ENCODE assay signal across 2 cellular contexts in the genomic region with DNA sequence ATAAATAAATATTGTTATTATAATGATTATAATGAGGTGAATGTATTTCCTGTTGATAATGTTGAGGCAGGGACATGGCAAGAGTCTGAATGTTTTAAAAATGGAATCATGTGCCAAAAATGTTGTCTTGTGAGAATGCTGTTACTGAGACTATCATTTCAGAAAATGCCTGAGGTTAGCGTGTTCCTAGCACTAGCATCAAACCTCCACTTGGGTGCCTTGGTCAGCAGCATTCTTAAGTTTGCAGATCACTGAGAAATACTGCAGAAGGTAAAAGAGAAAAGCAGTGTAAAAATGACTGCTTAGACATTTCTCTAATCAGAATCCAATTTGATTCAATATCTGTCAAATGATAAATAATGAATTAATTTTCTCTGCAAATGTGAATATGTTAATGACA.
TF ChIP-seq lines count a peak whose summit lies in the region.

No MANE protein-coding gene starts in this region.

TF ChIP-seq in GM23338, 12 proteins besides CTCF, POLR2A, EP300 and RAD21 (continues in another document):
- TF ChIP-seq, protein P1, sequence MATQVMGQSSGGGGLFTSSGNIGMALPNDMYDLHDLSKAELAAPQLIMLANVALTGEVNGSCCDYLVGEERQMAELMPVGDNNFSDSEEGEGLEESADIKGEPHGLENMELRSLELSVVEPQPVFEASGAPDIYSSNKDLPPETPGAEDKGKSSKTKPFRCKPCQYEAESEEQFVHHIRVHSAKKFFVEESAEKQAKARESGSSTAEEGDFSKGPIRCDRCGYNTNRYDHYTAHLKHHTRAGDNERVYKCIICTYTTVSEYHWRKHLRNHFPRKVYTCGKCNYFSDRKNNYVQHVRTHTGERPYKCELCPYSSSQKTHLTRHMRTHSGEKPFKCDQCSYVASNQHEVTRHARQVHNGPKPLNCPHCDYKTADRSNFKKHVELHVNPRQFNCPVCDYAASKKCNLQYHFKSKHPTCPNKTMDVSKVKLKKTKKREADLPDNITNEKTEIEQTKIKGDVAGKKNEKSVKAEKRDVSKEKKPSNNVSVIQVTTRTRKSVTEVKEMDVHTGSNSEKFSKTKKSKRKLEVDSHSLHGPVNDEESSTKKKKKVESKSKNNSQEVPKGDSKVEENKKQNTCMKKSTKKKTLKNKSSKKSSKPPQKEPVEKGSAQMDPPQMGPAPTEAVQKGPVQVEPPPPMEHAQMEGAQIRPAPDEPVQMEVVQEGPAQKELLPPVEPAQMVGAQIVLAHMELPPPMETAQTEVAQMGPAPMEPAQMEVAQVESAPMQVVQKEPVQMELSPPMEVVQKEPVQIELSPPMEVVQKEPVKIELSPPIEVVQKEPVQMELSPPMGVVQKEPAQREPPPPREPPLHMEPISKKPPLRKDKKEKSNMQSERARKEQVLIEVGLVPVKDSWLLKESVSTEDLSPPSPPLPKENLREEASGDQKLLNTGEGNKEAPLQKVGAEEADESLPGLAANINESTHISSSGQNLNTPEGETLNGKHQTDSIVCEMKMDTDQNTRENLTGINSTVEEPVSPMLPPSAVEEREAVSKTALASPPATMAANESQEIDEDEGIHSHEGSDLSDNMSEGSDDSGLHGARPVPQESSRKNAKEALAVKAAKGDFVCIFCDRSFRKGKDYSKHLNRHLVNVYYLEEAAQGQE (IDR thresholded peaks at IDR 0.05; ENCODE audit: unreplicated experiment): no peak
- TF ChIP-seq ZNF114 (CRISPR knock-in tag; IDR thresholded peaks at IDR 0.05): no peak
- no peak for TF ChIP-seq POLR2AphosphoS5 (IDR thresholded peaks at IDR 0.05; ENCODE audit: low read depth)
- no peak for TF ChIP-seq NANOG (IDR thresholded peaks at IDR 0.05; ENCODE audit: borderline replicate concordance)
- no peak for TF ChIP-seq EZH2phosphoT487 (IDR thresholded peaks at IDR 0.05; ENCODE audit: unreplicated experiment)
- no peak for TF ChIP-seq JUNB (IDR thresholded peaks at IDR 0.05; ENCODE audit: unreplicated experiment)
- no peak for TF ChIP-seq ZNF331 (CRISPR knock-in tag; IDR thresholded peaks at IDR 0.05; ENCODE audit: low read depth)
- no peak for TF ChIP-seq CREB1 (CRISPR knock-in tag; IDR thresholded peaks at IDR 0.05; ENCODE audit: low read depth)
- no peak for TF ChIP-seq EZH2 (IDR thresholded peaks at IDR 0.05; ENCODE audit: low read depth, unreplicated experiment)
- TF ChIP-seq, protein P2, sequence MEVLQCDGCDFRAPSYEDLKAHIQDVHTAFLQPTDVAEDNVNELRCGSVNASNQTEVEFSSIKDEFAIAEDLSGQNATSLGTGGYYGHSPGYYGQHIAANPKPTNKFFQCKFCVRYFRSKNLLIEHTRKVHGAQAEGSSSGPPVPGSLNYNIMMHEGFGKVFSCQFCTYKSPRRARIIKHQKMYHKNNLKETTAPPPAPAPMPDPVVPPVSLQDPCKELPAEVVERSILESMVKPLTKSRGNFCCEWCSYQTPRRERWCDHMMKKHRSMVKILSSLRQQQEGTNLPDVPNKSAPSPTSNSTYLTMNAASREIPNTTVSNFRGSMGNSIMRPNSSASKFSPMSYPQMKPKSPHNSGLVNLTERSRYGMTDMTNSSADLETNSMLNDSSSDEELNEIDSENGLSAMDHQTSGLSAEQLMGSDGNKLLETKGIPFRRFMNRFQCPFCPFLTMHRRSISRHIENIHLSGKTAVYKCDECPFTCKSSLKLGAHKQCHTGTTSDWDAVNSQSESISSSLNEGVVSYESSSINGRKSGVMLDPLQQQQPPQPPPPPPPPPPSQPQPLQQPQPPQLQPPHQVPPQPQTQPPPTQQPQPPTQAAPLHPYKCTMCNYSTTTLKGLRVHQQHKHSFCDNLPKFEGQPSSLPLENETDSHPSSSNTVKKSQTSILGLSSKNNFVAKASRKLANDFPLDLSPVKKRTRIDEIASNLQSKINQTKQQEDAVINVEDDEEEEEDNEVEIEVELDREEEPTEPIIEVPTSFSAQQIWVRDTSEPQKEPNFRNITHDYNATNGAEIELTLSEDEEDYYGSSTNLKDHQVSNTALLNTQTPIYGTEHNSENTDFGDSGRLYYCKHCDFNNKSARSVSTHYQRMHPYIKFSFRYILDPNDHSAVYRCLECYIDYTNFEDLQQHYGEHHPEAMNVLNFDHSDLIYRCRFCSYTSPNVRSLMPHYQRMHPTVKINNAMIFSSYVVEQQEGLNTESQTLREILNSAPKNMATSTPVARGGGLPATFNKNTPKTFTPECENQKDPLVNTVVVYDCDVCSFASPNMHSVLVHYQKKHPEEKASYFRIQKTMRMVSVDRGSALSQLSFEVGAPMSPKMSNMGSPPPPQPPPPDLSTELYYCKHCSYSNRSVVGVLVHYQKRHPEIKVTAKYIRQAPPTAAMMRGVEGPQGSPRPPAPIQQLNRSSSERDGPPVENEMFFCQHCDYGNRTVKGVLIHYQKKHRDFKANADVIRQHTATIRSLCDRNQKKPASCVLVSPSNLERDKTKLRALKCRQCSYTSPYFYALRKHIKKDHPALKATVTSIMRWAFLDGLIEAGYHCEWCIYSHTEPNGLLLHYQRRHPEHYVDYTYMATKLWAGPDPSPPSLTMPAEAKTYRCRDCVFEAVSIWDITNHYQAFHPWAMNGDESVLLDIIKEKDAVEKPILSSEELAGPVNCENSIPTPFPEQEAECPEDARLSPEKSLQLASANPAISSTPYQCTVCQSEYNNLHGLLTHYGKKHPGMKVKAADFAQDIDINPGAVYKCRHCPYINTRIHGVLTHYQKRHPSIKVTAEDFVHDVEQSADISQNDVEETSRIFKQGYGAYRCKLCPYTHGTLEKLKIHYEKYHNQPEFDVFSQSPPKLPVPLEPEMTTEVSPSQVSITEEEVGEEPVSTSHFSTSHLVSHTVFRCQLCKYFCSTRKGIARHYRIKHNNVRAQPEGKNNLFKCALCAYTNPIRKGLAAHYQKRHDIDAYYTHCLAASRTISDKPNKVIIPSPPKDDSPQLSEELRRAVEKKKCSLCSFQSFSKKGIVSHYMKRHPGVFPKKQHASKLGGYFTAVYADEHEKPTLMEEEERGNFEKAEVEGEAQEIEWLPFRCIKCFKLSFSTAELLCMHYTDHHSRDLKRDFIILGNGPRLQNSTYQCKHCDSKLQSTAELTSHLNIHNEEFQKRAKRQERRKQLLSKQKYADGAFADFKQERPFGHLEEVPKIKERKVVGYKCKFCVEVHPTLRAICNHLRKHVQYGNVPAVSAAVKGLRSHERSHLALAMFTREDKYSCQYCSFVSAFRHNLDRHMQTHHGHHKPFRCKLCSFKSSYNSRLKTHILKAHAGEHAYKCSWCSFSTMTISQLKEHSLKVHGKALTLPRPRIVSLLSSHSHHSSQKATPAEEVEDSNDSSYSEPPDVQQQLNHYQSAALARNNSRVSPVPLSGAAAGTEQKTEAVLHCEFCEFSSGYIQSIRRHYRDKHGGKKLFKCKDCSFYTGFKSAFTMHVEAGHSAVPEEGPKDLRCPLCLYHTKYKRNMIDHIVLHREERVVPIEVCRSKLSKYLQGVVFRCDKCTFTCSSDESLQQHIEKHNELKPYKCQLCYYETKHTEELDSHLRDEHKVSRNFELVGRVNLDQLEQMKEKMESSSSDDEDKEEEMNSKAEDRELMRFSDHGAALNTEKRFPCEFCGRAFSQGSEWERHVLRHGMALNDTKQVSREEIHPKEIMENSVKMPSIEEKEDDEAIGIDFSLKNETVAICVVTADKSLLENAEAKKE (CRISPR knock-in tag; IDR thresholded peaks at IDR 0.05): no peak

TF ChIP-seq in H1, 55 proteins besides CTCF, POLR2A, EP300 and RAD21:
- TF ChIP-seq BACH1 (IDR thresholded peaks at IDR 0.05; ENCODE audit: low read length): no peak
- TF ChIP-seq ASH2L (IDR thresholded peaks at IDR 0.05; ENCODE audit: low read length): no peak
- no peak for TF ChIP-seq MAFK (IDR thresholded peaks at IDR 0.05; ENCODE audit: low read depth, low read length)
- no peak for TF ChIP-seq ATF3 (IDR thresholded peaks at IDR 0.05; ENCODE audit: insufficient read depth, low read depth, low read length)
- TF ChIP-seq MAX (IDR thresholded peaks at IDR 0.05): no peak
- TF ChIP-seq USF2 (IDR thresholded peaks at IDR 0.05; ENCODE audit: low read length): no peak
- TF ChIP-seq ZNF274 (IDR thresholded peaks at IDR 0.05; ENCODE audit: borderline replicate concordance, extremely low read depth, low read length): no peak
- no peak for TF ChIP-seq TBP (IDR thresholded peaks at IDR 0.05; ENCODE audit: low read depth, low read length)
- TF ChIP-seq POU5F1 (IDR thresholded peaks at IDR 0.05; ENCODE audit: low read depth, low read length): no peak
TF ChIP-seq in H1: peak in this region for 0.
